12 cellular contexts compared by ENCODE assay signal in genomic region chr16:86680137-86680536, GRCh38.
DNase-seq lines count a peak whose midpoint lies in the region; ATAC-seq and TF ChIP-seq lines count a peak whose summit lies in the region.
"Had no signal": no experiment of that assay in that cellular context is flagged by ENCODE, and none has a peak within 500 bp of the region (broad histone marks: within the 10 kb centered on the region; RNA-seq: fewer than 3 reads in every experiment).

No MANE protein-coding gene starts in this region.

- peaks cover 8% of the 10 kb centered on the region for H3K4me1 ChIP-seq in IMR-90 (ENCODE audit: control insufficient read depth, insufficient read depth, low read length)
- peaks cover 0 to 1% of the 10 kb centered on the region in 2 donors for H3K4me1 ChIP-seq in aorta (ENCODE audit: control insufficient read depth in 1 of 2, insufficient read depth in 2 of 2, low read length in 2 of 2)
- no peaks in the 10 kb centered on the region for H3K4me1 ChIP-seq in prostate gland (replicated peaks)

- no peak overlapping the region for H3K9ac ChIP-seq in IMR-90 (ENCODE audit: low read depth, low read length)

- H3K9me1 ChIP-seq in IMR-90 (ENCODE audit: insufficient read depth, low read length), result no peaks in the 10 kb centered on the region; the same call in none of the 2 replicates

- peak overlapping the region; percentile 88 for H3K27ac Mint-ChIP-seq in chondrocyte (ENCODE audit: unreplicated experiment)
- H3K27ac Mint-ChIP-seq: effector memory CD8-positive, alpha-beta T cell; natural killer cell had no signal

- no peaks in the 10 kb centered on the region for H4K20me1 ChIP-seq in IMR-90 (ENCODE audit: insufficient read depth, low read length)

- no peak overlapping the region for H2AFZ ChIP-seq in IMR-90 (replicated peaks; ENCODE audit: low read length, poor library complexity)

- H3K9me3 ChIP-seq in IMR-90 (ENCODE audit: control insufficient read depth, insufficient read depth, low read length) (no peaks in the 10 kb centered on the region), aorta (ENCODE audit: control insufficient read depth, low read length) (no peaks in the 10 kb centered on the region), prostate gland (no peaks in the 10 kb centered on the region)

- peak overlapping the region; percentile 51 to 74; a peak in 3 of 4 replicates for H4K8ac ChIP-seq in IMR-90 (ENCODE audit: low read depth in 2 of 2, low read length in 2 of 2)

- H3K36me3 Mint-ChIP-seq in chondrocyte (ENCODE audit: low read depth), result no peaks in the 10 kb centered on the region
- H3K36me3 Mint-ChIP-seq: natural killer cell had no signal

- H3K4me1 Mint-ChIP-seq in chondrocyte (ENCODE audit: low read depth), result peaks cover 35% of the 10 kb centered on the region
- H3K4me1 Mint-ChIP-seq: natural killer cell had no signal

- peak overlapping the region; percentile 35 for H2AK9ac ChIP-seq in IMR-90 (replicated peaks; ENCODE audit: low read depth, low read length, poor library complexity)

- no peaks in the 10 kb centered on the region; a peak in 1 of 4 replicates for H3K79me1 ChIP-seq in IMR-90 (ENCODE audit: low read depth in 1 of 2, low read length in 2 of 2)

- no peak overlapping the region for H4K5ac ChIP-seq in IMR-90 (ENCODE audit: low read depth, low read length)

- H3K23ac ChIP-seq in IMR-90 (ENCODE audit: low read depth, low read length), result peak overlapping the region; percentile 26; the same call in 1 of the 2 replicates

- H3K36me3 ChIP-seq in IMR-90 (ENCODE audit: control insufficient read depth, insufficient read depth, low read length) (no peaks in the 10 kb centered on the region), aorta (ENCODE audit: control insufficient read depth in 1 of 2, insufficient read depth in 2 of 2, low read length in 1 of 2) (no peaks in the 10 kb centered on the region), prostate gland (no peaks in the 10 kb centered on the region)

- H3K4ac ChIP-seq in IMR-90 (ENCODE audit: low read depth, low read length), result peak overlapping the region; percentile 83; the same call in 1 of the 2 replicates

- no peak for TF ChIP-seq CTCF in IMR-90 (conservative IDR thresholded peaks at IDR 0.05; ENCODE audit: low read depth, low read length)
- TF ChIP-seq CTCF in chondrocyte (IDR thresholded peaks at IDR 0.05), result no peak
- TF ChIP-seq CTCF in prostate gland (IDR thresholded peaks at IDR 0.05), result no peak

- H3K27me3 ChIP-seq in IMR-90 (ENCODE audit: control insufficient read depth, insufficient read depth, low read length) (no peaks in the 10 kb centered on the region; the same call in 1 of the 2 replicates), aorta (ENCODE audit: control insufficient read depth in 1 of 2, insufficient read depth in 2 of 2, low read length in 1 of 2) (no peaks in the 10 kb centered on the region), prostate gland (replicated peaks; ENCODE audit: insufficient read depth) (peaks cover 5% of the 10 kb centered on the region)

- no TSS peak for BruUV-seq in IMR-90 (replicated peaks; lab: Mats Ljungman, UMichigan)

- CTCF ChIA-PET in IMR-90 (lab: Yijun Ruan, JAX), result no interaction called here

- H4K91ac ChIP-seq in IMR-90 (ENCODE audit: insufficient read depth, low read depth, low read length), result no peak overlapping the region; the same call in 1 of the 2 replicates

- peak overlapping the region; percentile 28; the same call in 1 of the 2 replicates for H3K4me2 ChIP-seq in IMR-90 (ENCODE audit: low read depth, low read length)

- TF ChIP-seq POLR2A in IMR-90 (IDR thresholded peaks at IDR 0.05; ENCODE audit: low read depth, low read length), result no peak
- TF ChIP-seq POLR2A in prostate gland (IDR thresholded peaks at IDR 0.05), result no peak

- H3K27me3 Mint-ChIP-seq in chondrocyte (ENCODE audit: low read depth), result no peaks in the 10 kb centered on the region

- H3K4me3 ChIP-seq in IMR-90 (ENCODE audit: insufficient read depth, low read depth, low read length), result no peak overlapping the region
- H3K4me3 ChIP-seq in aorta (ENCODE audit: low read length in 2 of 2), result no peak overlapping the region
- no peak overlapping the region for H3K4me3 ChIP-seq in prostate gland

- peak overlapping the region; percentile 90 for H2BK20ac ChIP-seq in IMR-90 (ENCODE audit: low read depth, low read length)

- no peak overlapping the region; the same call in 1 of the 2 replicates for H3K14ac ChIP-seq in IMR-90 (replicated peaks; ENCODE audit: low read depth, low read length)

- DNase-seq in IMR-90 (peak; percentile 85), chondrocyte (ENCODE audit: low spot score) (no peak), iris pigment epithelial cell (ENCODE audit: low read depth) (peak; percentile 76), aorta (peak; percentile 69 to 84), NCI-H748 treated with DMSO at 0.1 percent for 48 hours (lab: John Stamatoyannopoulos, UW) (no peak), UCSD-AML1 (lab: John Stamatoyannopoulos, UW; ENCODE audit: unreplicated experiment) (no peak), prostate gland (ENCODE audit: low spot score) (no peak)
- DNase-seq: activated CD4-positive, alpha-beta T cell treated with anti-CD3 and anti-CD28 coated beads, Interleukin-2, amount 50 U/mL, for 1 hour; activated effector memory CD4-positive, alpha-beta T cell treated with anti-CD3 and anti-CD28 coated beads, Interleukin-2, amount 50 U/mL, for 16 hours; effector memory CD8-positive, alpha-beta T cell; natural killer cell; NCI-H1048 had no signal

- peak overlapping the region; percentile 81 for H2BK120ac ChIP-seq in IMR-90 (ENCODE audit: low read depth, low read length)

- peak overlapping the region; percentile 39; the same call in 1 of the 2 replicates for H3K56ac ChIP-seq in IMR-90 (ENCODE audit: extremely low read depth, insufficient read depth, low read length)

- WGBS in IMR-90 (ENCODE audit: extremely low coverage in 2 of 2, insufficient read length in 1 of 2), 2 experiments, result no CpG with 5 or more reads among the region's 4 CpGs
- WGBS in aorta, 2 donors, result 1 to 4% methylated on average over 4 of the region's 4 CpGs
- WGBS in prostate gland, result 34% methylated on average over 4 of the region's 4 CpGs

- dilution Hi-C loops in IMR-90 (cut with HindIII; ENCODE audit: low sequenced_read_pairs, unreplicated experiment), result no loop called here

- peak overlapping the region; percentile 76 for H2BK5ac ChIP-seq in IMR-90 (ENCODE audit: low read depth, low read length, poor library complexity, severe bottlenecking)

- H2BK15ac ChIP-seq in IMR-90 (ENCODE audit: low read depth, low read length), result peak overlapping the region; percentile 75; the same call in 2 of the 3 replicates

- H3K9me3 Mint-ChIP-seq in chondrocyte (ENCODE audit: low read depth), result no peaks in the 10 kb centered on the region
- H3K9me3 Mint-ChIP-seq: effector memory CD8-positive, alpha-beta T cell; natural killer cell had no signal

- POLR2A ChIA-PET in IMR-90 (lab: Charles Lee; ENCODE audit: unreplicated experiment), result interaction anchor here (0.6 kb wide), 1 partner anchor 108 kb away, joined by 3 read pairs; no protein-coding TSS in a partner anchor

- intact Hi-C loops in IMR-90 (cut with micrococcal nuclease) (no loop called here), aorta (cut with DNase I) (loop anchor here (2.0 to 5.0 kb wide), 5 partner anchors 61 to 382 kb away; partner anchors contain the start of gene FOXL1 (in 1 of the 2)), prostate gland (cut with DNase I) (no loop called here)

- peak overlapping the region; percentile 87; the same call in 1 of the 2 replicates for H2AK5ac ChIP-seq in IMR-90 (ENCODE audit: low read depth, low read length)

- in situ Hi-C loops in IMR-90 (cut with MboI; ENCODE audit: low sequenced_read_pairs), result no loop called here

- no peak overlapping the region; the same call in 1 of the 2 replicates for H3K18ac ChIP-seq in IMR-90 (ENCODE audit: low read depth, low read length)

- ATAC-seq in IMR-90 (ENCODE audit: low read depth) (peak; percentile 88), aorta (ENCODE audit: low FRiP score) (peak; percentile 66)
- ATAC-seq: effector memory CD8-positive, alpha-beta T cell; natural killer cell had no signal

- H3K27ac ChIP-seq in IMR-90 (ENCODE audit: insufficient read depth, low read length) (no peak overlapping the region), aorta (ENCODE audit: low read depth in 1 of 2, low read length in 2 of 2) (peak overlapping the region; percentile 58 to 69), prostate gland (no peak overlapping the region)

- peak; percentile 19; the same call in 1 of the 2 replicates for TF ChIP-seq RAD21 in IMR-90 (IDR thresholded peaks at IDR 0.05; ENCODE audit: low read length)

- no peak overlapping the region for H3K4me3 Mint-ChIP-seq in chondrocyte (ENCODE audit: unreplicated experiment)
- H3K4me3 Mint-ChIP-seq: effector memory CD8-positive, alpha-beta T cell; natural killer cell had no signal

TF ChIP-seq in IMR-90, 13 proteins besides CTCF, POLR2A, EP300 and RAD21:
- TF ChIP-seq FOS (IDR thresholded peaks at IDR 0.05; ENCODE audit: low read depth, low read length) (peak; percentile 36; the same call in 1 of the 2 replicates), CEBPB (IDR thresholded peaks at IDR 0.05; ENCODE audit: low read depth, low read length) (peak; percentile 31; the same call in 1 of the 2 replicates), CHD1 (IDR thresholded peaks at IDR 0.05; ENCODE audit: low read depth, low read length) (no peak), BHLHE40 (IDR thresholded peaks at IDR 0.05; ENCODE audit: low read depth, low read length) (no peak)

Comparison
In these comparisons a context has a peak if more than half of its experiments do, and no peak if none do; other contexts are left out.
1. DNase-seq: peak in IMR-90 (single experiment), iris pigment epithelial cell (single experiment) and aorta (2 of 2); none in chondrocyte (single experiment), NCI-H748 treated with DMSO at 0.1 percent for 48 hours (single experiment), UCSD-AML1 (single experiment) and prostate gland (single experiment).
2. H3K27ac ChIP-seq: peak in aorta (2 of 2); none in IMR-90 (single experiment) and prostate gland (0 of 2).
3. intact Hi-C loops: an anchor here in aorta (2.0 to 5.0 kb wide); none called in IMR-90 and prostate gland.